8 cellular contexts compared by ENCODE assay signal in genomic region chr2:108583903-108584520, GRCh38. TPM values are rescaled to one million over a fixed set of nuclear protein-coding genes. Genes with fewer than 3 reads are reported as not detected.
DNase-seq lines count a peak whose midpoint lies in the region; ATAC-seq and TF ChIP-seq lines count a peak whose summit lies in the region.

No MANE protein-coding gene starts in this region.

- intact Hi-C loops in activated B cell treated with CpG ODN at 0.5 μM for 24 hours (cut with micrococcal nuclease): loop anchor here (1.0 to 10.0 kb wide), 10 partner anchors 21 to 2002 kb away; partner anchors contain the start of genes GCC2 and LIMS1

- 63 to 67% methylated on average over 4 of the region's 4 CpGs for WGBS in lung, 2 donors

- H3K4me3 Mint-ChIP-seq in activated B cell treated with CpG ODN at 0.5 μM for 24 hours: no peak overlapping the region

- no peaks in the 10 kb centered on the region for H3K9me3 Mint-ChIP-seq in activated B cell treated with CpG ODN at 0.5 μM for 24 hours

- H3K36me3 ChIP-seq in BE2C: no peaks in the 10 kb centered on the region
- H3K36me3 ChIP-seq in lung (ENCODE audit: control insufficient read depth in 2 of 2, insufficient read depth in 2 of 2, low read length in 2 of 2): no peaks in the 10 kb centered on the region

- H3K36me3 Mint-ChIP-seq in activated B cell treated with CpG ODN at 0.5 μM for 24 hours (ENCODE audit: low read depth): no peaks in the 10 kb centered on the region

- peaks cover 60% of the 10 kb centered on the region for H3K4me1 Mint-ChIP-seq in activated B cell treated with CpG ODN at 0.5 μM for 24 hours

- peak overlapping the region; percentile 51 for H3K27ac Mint-ChIP-seq in activated B cell treated with CpG ODN at 0.5 μM for 24 hours

- CTCF ChIA-PET in activated B cell treated with CpG ODN at 0.5 μM for 24 hours (lab: Charles Lee): interaction anchor here (0.9 to 1.9 kb wide), 14 partner anchors 9 to 647 kb away, joined by 3 to 23 read pairs (median 4); partner anchors contain the start of gene GCC2

- H3K27me3 Mint-ChIP-seq in activated B cell treated with CpG ODN at 0.5 μM for 24 hours: no peaks in the 10 kb centered on the region

- H3K4me3 ChIP-seq in BE2C (ENCODE audit: low read depth, low read length) (no peak overlapping the region), coronary artery (no peak overlapping the region), lung (no peak overlapping the region)

- no peaks in the 10 kb centered on the region for H3K27me3 ChIP-seq in BE2C
- no peaks in the 10 kb centered on the region for H3K27me3 ChIP-seq in lung (ENCODE audit: control insufficient read depth, insufficient read depth)

- POLR2A ChIA-PET in activated B cell treated with CpG ODN at 0.5 μM for 24 hours (lab: Charles Lee): interaction anchor here (1.0 to 1.2 kb wide), 2 partner anchors 29 to 50 kb away, joined by 3 to 4 read pairs; partner anchors contain the start of gene LIMS1

- H3K4me1 ChIP-seq in BE2C (no peaks in the 10 kb centered on the region), lung (ENCODE audit: control insufficient read depth in 2 of 2, insufficient read depth in 2 of 2, low read length in 2 of 2) (peaks cover 16 to 20% of the 10 kb centered on the region in 2 donors)

- ATAC-seq in GM18870 (IDR thresholded peaks at IDR 0.05; ENCODE audit: unreplicated experiment): peak; percentile 71
- peak; percentile 59 for ATAC-seq in HG03108 (IDR thresholded peaks at IDR 0.05; ENCODE audit: unreplicated experiment)
- peak; percentile 72 for ATAC-seq in activated B cell treated with CpG ODN at 0.5 μM for 24 hours (ENCODE audit: low read depth)
- peak; percentile 81 for ATAC-seq in lung (ENCODE audit: insufficient read depth, low FRiP score)

- peak; percentile 54 for DNase-seq in BE2C
- peak; percentile 72 for DNase-seq in NCI-H2196 treated with DMSO at 0.1 percent for 48 hours (lab: John Stamatoyannopoulos, UW; ENCODE audit: unreplicated experiment)
- DNase-seq in activated B cell treated with CpG ODN at 0.5 μM for 24 hours: no peak
- DNase-seq in coronary artery (ENCODE audit: low spot score): no peak
- peak; percentile 68 for DNase-seq in lung (ENCODE audit: low spot score)
- peak in 2 of 3 experiments; percentile 14 to 29 for DNase-seq in stimulated activated CD4-positive, alpha-beta T cell treated with anti-CD3 and anti-CD28 coated beads, TNF-alpha, amount 100 ng/mL, for 4 hours (ENCODE audit: low read depth in 3 of 3)

- TF ChIP-seq CTCF in BE2C (IDR thresholded peaks at IDR 0.05; ENCODE audit: low read depth, low read length): peak; percentile 71
- TF ChIP-seq CTCF in activated B cell treated with CpG ODN at 0.5 μM for 24 hours (IDR thresholded peaks at IDR 0.05): no peak
- peak; percentile 57 for TF ChIP-seq CTCF in coronary artery (IDR thresholded peaks at IDR 0.05)
- peak; percentile 74 for TF ChIP-seq CTCF in lung (IDR thresholded peaks at IDR 0.05; ENCODE audit: control extremely low read depth, extremely low read depth)

- H3K27ac ChIP-seq in coronary artery (no peak overlapping the region), lung (ENCODE audit: low read depth in 1 of 2, low read length in 1 of 2) (no peak overlapping the region)

- H3K9me3 ChIP-seq in BE2C (no peaks in the 10 kb centered on the region), lung (ENCODE audit: control insufficient read depth in 2 of 2, insufficient read depth in 1 of 2, low read length in 1 of 2) (no peaks in the 10 kb centered on the region)

RNA-seq across cellular contexts. Expression of gene LIMS1, which starts 49.7 kb away (rescaled TPM):
- 52.2 TPM for polyA plus RNA-seq in BE2C (2012; ENCODE audit: insufficient read depth, insufficient read length, low read depth)
- total RNA-seq in activated B cell treated with CpG ODN at 0.5 μM for 24 hours (33.3 and 34.8 TPM in 2 replicates), lung (100 to 1,000 TPM in 1 of 2 donors, 10 to 100 TPM in 1; 96.6 to 102 TPM)
- polyA plus RNA-seq in lung: 10 to 100 TPM; 26.7 to 84.2 TPM

Comparison
In these comparisons a context has a peak if more than half of its experiments do, and no peak if none do; other contexts are left out.
1. DNase-seq: peak in BE2C (single experiment), NCI-H2196 treated with DMSO at 0.1 percent for 48 hours (single experiment), lung (single experiment) and stimulated activated CD4-positive, alpha-beta T cell treated with anti-CD3 and anti-CD28 coated beads, TNF-alpha, amount 100 ng/mL, for 4 hours (2 of 3); none in activated B cell treated with CpG ODN at 0.5 μM for 24 hours (single experiment) and coronary artery (single experiment).
2. Peak in every context shown above with its lines, with median percentiles within 50 percentile points of each other: ATAC-seq.